In genomic region chr1:25810341-25811299, GRCh38 we compare ENCODE assay signal across 8 cellular contexts. TPM values are rescaled to one million over a fixed set of nuclear protein-coding genes. Genes with fewer than 3 reads are reported as not detected.
DNase-seq lines count a peak whose midpoint lies in the region; ATAC-seq and TF ChIP-seq lines count a peak whose summit lies in the region.

No MANE protein-coding gene starts in this region.

- ATAC-seq in RWPE2 (ENCODE audit: low read depth) (peak; percentile 67), HG03442 (IDR thresholded peaks at IDR 0.05; ENCODE audit: unreplicated experiment) (no peak)

- H3K9me3 ChIP-seq in CD8-positive, alpha-beta memory T cell (ENCODE audit: low read length): no peaks in the 10 kb centered on the region
- H3K9me3 ChIP-seq in RWPE2 (ENCODE audit: severe bottlenecking) (no peaks in the 10 kb centered on the region), vagina (no peaks in the 10 kb centered on the region)

- H3K36me3 Mint-ChIP-seq in CD8-positive, alpha-beta memory T cell: peaks cover 2 to 37% (median 5%) of the 10 kb centered on the region in 3 donors

- CTCF ChIA-PET in CD8-positive, alpha-beta memory T cell (lab: Charles Lee): interaction anchor here (0.6 to 4.2 kb wide), 28 partner anchors 9 to 578 kb away, joined by 3 to 24 read pairs (median 4); partner anchors contain the start of genes MTFR1L and SYF2

- TF ChIP-seq POLR2A in vagina (IDR thresholded peaks at IDR 0.05): no peak

- H3K36me3 ChIP-seq in CD8-positive, alpha-beta memory T cell (ENCODE audit: insufficient read depth, low read length): no peaks in the 10 kb centered on the region
- H3K36me3 ChIP-seq in RWPE2 (ENCODE audit: low read depth) (peaks cover 15% of the 10 kb centered on the region; the same call in 1 of the 2 replicates), vagina (peaks cover 0 to 25% of the 10 kb centered on the region in 2 donors)

- H3K4me3 Mint-ChIP-seq in CD8-positive, alpha-beta memory T cell: no peak overlapping the region

- peaks cover 8% of the 10 kb centered on the region for H3K4me1 ChIP-seq in CD8-positive, alpha-beta memory T cell (ENCODE audit: insufficient read depth, low read length)
- H3K4me1 ChIP-seq in RWPE2 (ENCODE audit: insufficient read depth, poor library complexity, severe bottlenecking) (no peaks in the 10 kb centered on the region), vagina (peaks cover 22% of the 10 kb centered on the region)

- H3K4me3 ChIP-seq in CD8-positive, alpha-beta memory T cell (ENCODE audit: low read length): no peak overlapping the region
- no peak overlapping the region for H3K4me3 ChIP-seq in RWPE2 (ENCODE audit: severe bottlenecking)
- no peak overlapping the region for H3K4me3 ChIP-seq in vagina

- H3K27ac ChIP-seq in CD8-positive, alpha-beta memory T cell (ENCODE audit: low read depth, low read length): no peak overlapping the region
- H3K27ac ChIP-seq in RWPE2 (ENCODE audit: poor library complexity, severe bottlenecking): no peak overlapping the region
- no peak overlapping the region for H3K27ac ChIP-seq in vagina

- no peaks in the 10 kb centered on the region for H3K27me3 ChIP-seq in CD8-positive, alpha-beta memory T cell (ENCODE audit: insufficient read depth, low read length, poor library complexity, severe bottlenecking)
- H3K27me3 ChIP-seq in RWPE2 (ENCODE audit: insufficient read depth, poor library complexity, severe bottlenecking) (no peaks in the 10 kb centered on the region), vagina (no peaks in the 10 kb centered on the region)

- intact Hi-C loops in posterior cingulate gyrus (cut with DNase I): loop anchor here (10.0 kb wide), 1 partner anchor 376 kb away; the partner anchor contains the start of gene MACO1
- intact Hi-C loops in vagina (cut with DNase I): no loop called here

- DNase-seq in CD8-positive, alpha-beta memory T cell: peak; percentile 70 to 83 (median 74)
- DNase-seq in HT-29 (ENCODE audit: low spot score) (peak; percentile 68), RWPE2 (ENCODE audit: low spot score) (no peak), germinal center (ENCODE audit: low spot score) (peak; percentile 82), posterior cingulate gyrus (peak in 9 of 10 donors; percentile 68 to 96 (median 83)), vagina (ENCODE audit: extremely low spot score in 2 of 2) (peak in 1 of 2 donors; percentile 85)
- DNase-seq in activated effector memory CD4-positive, alpha-beta T cell treated with Interleukin-2 at 50 U/mL for 16 hours: peak; percentile 68

- no peaks in the 10 kb centered on the region for H3K9me3 Mint-ChIP-seq in CD8-positive, alpha-beta memory T cell

- no peaks in the 10 kb centered on the region for H3K27me3 Mint-ChIP-seq in CD8-positive, alpha-beta memory T cell

- POLR2A ChIA-PET in CD8-positive, alpha-beta memory T cell (lab: Charles Lee): interaction anchor here (1.0 kb wide), 1 partner anchor 202 kb away, joined by 3 read pairs; no protein-coding TSS in a partner anchor

- TF ChIP-seq CTCF in RWPE2 (IDR thresholded peaks at IDR 0.05; ENCODE audit: poor library complexity, severe bottlenecking) (peak; percentile 93), vagina (IDR thresholded peaks at IDR 0.05) (peak; percentile 68 to 94 (median 89))

- H3K27ac Mint-ChIP-seq in CD8-positive, alpha-beta memory T cell: peak overlapping the region in 1 of 8 donors; percentile 33

- peaks cover 0 to 5% (median 2%) of the 10 kb centered on the region in 3 donors for H3K4me1 Mint-ChIP-seq in CD8-positive, alpha-beta memory T cell

RNA-seq across cellular contexts. Expression of gene MTFR1L, which starts 9.1 kb away (rescaled TPM):
- total RNA-seq in CD8-positive, alpha-beta memory T cell: 10 to 100 TPM; 30.2 to 33.5 TPM
- 29.7 TPM for polyA plus RNA-seq in CD8-positive, alpha-beta memory T cell
- total RNA-seq in HT-29 (2014; rRNA removed; shearing (Covaris generic)): 13.6 and 22.0 TPM in 2 replicates
- total RNA-seq in vagina: 55.7 TPM

RNA-seq across cellular contexts. Expression of gene SELENON, which starts 10.6 kb away (rescaled TPM):
- total RNA-seq in CD8-positive, alpha-beta memory T cell: 10 to 100 TPM; 10.6 to 11.7 TPM
- 4.6 TPM for polyA plus RNA-seq in CD8-positive, alpha-beta memory T cell
- 1.3 and 2.2 TPM in 2 replicates for total RNA-seq in HT-29 (2014; rRNA removed; shearing (Covaris generic))
- 39.0 TPM for total RNA-seq in vagina

RNA-seq across cellular contexts. Expression of gene AUNIP, which starts 48.6 kb away (rescaled TPM):
- 1 to 10 TPM; 7.3 to 7.4 TPM for total RNA-seq in CD8-positive, alpha-beta memory T cell
- polyA plus RNA-seq in CD8-positive, alpha-beta memory T cell: not detected
- total RNA-seq in HT-29 (2014; rRNA removed; shearing (Covaris generic)): 8.3 and 11.4 TPM in 2 replicates
- total RNA-seq in vagina: 1.5 TPM
